1 cellular context compared by ENCODE assay signal in genomic region chr17:68641276-68642117, GRCh38.
TF ChIP-seq lines count a peak whose summit lies in the region.

No MANE protein-coding gene starts in this region.

TF ChIP-seq in GM23338, 12 proteins besides CTCF, POLR2A, EP300 and RAD21 (continued from another document):
- TF ChIP-seq ETS1 (IDR thresholded peaks at IDR 0.05) (no peak), STAT1 (IDR thresholded peaks at IDR 0.05; ENCODE audit: unreplicated experiment) (no peak), CREB1 (CRISPR knock-in tag; IDR thresholded peaks at IDR 0.05; ENCODE audit: low read depth) (no peak), EZH2phosphoT487 (IDR thresholded peaks at IDR 0.05; ENCODE audit: unreplicated experiment) (no peak), ZNF331 (CRISPR knock-in tag; IDR thresholded peaks at IDR 0.05; ENCODE audit: low read depth) (no peak), POLR2AphosphoS5 (IDR thresholded peaks at IDR 0.05; ENCODE audit: low read depth) (no peak), EZH2 (IDR thresholded peaks at IDR 0.05; ENCODE audit: low read depth, unreplicated experiment) (no peak), ZNF114 (CRISPR knock-in tag; IDR thresholded peaks at IDR 0.05) (no peak), REST (IDR thresholded peaks at IDR 0.05; ENCODE audit: unreplicated experiment) (no peak), NANOG (IDR thresholded peaks at IDR 0.05; ENCODE audit: borderline replicate concordance) (no peak), JUNB (IDR thresholded peaks at IDR 0.05; ENCODE audit: unreplicated experiment) (no peak)
TF ChIP-seq in GM23338: peak in this region for 0.
